ENCODE assay signal across 26 cellular contexts in genomic region chr4:8028368-8028767, GRCh38.
"Had no signal": no experiment of that assay in that cellular context is flagged by ENCODE, and none has a peak within 500 bp of the region (broad histone marks: within the 10 kb centered on the region; RNA-seq: fewer than 3 reads in every experiment).

No MANE protein-coding gene starts in this region.

- H3K4me1 ChIP-seq: lower lobe of right lung, testis, tibial nerve, upper lobe of right lung, uterus had no signal

- H3K36me3 ChIP-seq: lower lobe of right lung, ovary, upper lobe of right lung, uterus had no signal

- H3K27me3 ChIP-seq: esophagus squamous epithelium, ovary, testis, upper lobe of right lung, uterus had no signal

- DNase-seq: effector memory CD8-positive, alpha-beta T cell; erythroblast; esophagus squamous epithelium; foreskin melanocyte; head of caudate nucleus; left ventricle myocardium superior; lower lobe of right lung; naive thymus-derived CD8-positive, alpha-beta T cell; nephron progenitor cell; occipital lobe; ovary; stimulated activated CD4-positive, alpha-beta T cell treated with anti-CD3 and anti-CD28 coated beads, Interleukin-12 subunit alpha, Interleukin-12 subunit beta, amount 100 ng/mL, for 4 hours; stimulated activated CD4-positive, alpha-beta T cell treated with anti-CD3 and anti-CD28 coated beads, Interleukin-1b, Interleukin-23, amount 100 ng/mL, for 48 hours; stimulated activated CD4-positive, alpha-beta T cell treated with anti-CD3 and anti-CD28 coated beads, Interleukin-4, amount 100 ng/mL, for 1 hour; stimulated activated CD8-positive, alpha-beta memory T cell treated with anti-CD3 and anti-CD28 coated beads, Interleukin-4, amount 100 ng/mL, for 48 hours; stimulated activated naive CD4-positive, alpha-beta T cell; substantia nigra; testis; upper lobe of right lung; uterus had no signal

- H3K4me2 ChIP-seq: smooth muscle cell had no signal

- H3K9me3 ChIP-seq: esophagus squamous epithelium, lower lobe of right lung, ovary, testis, tibial nerve, upper lobe of right lung, uterus had no signal

- H3K4me3 ChIP-seq: coronary artery, esophagus squamous epithelium, lower lobe of right lung, ovary, smooth muscle cell, testis, tibial nerve, upper lobe of right lung, uterus had no signal

- H3K27ac ChIP-seq: coronary artery, esophagus squamous epithelium, lower lobe of right lung, ovary, testis, tibial nerve, upper lobe of right lung, uterus had no signal

- FAIRE-seq: endometrium, keratinocyte had no signal

- ATAC-seq: effector memory CD8-positive, alpha-beta T cell; left ventricle myocardium superior; lower lobe of right lung; naive thymus-derived CD8-positive, alpha-beta T cell; sciatic nerve; upper lobe of right lung had no signal
